ENCODE assay signal across 8 cellular contexts in the genomic region with DNA sequence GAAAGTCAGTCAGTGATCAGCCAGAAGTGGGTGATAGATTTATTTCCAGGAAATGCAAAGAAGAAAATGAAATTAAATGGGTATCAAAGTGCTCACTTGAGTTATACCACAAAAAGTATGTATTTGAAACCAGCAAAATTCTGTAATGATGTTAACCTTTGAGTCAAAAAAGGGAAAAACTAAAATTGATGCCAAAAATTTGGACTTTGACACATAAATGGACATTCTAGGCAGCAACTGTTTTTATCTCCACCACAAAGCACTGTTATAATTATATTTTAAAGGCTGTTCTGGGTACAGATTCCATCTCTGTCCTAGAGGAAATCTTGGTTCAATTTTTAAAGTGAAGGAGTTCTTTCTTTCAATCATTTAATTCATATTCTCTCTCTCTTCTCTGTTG. TPM values are rescaled to one million over a fixed set of nuclear protein-coding genes. Genes with fewer than 3 reads are reported as not detected.
"Had no signal": no experiment of that assay in that cellular context is flagged by ENCODE, and none has a peak within 500 bp of the region (broad histone marks: within the 10 kb centered on the region; RNA-seq: fewer than 3 reads in every experiment).

No MANE protein-coding gene starts in this region.

- H3K27ac ChIP-seq: HL-60 had no signal

- H3K9me3 Mint-ChIP-seq: IgD-negative memory B cell had no signal

- H3K4me3 Mint-ChIP-seq: IgD-negative memory B cell had no signal

- DNase-seq: IMR-90, KBM-7, KG1 had no signal

- ATAC-seq: K562 had no signal

- H3K4me1 Mint-ChIP-seq: IgD-negative memory B cell had no signal

- H3K27ac Mint-ChIP-seq: IgD-negative memory B cell had no signal

- FAIRE-seq: HTR-8/SVneo, K562 had no signal

- H3K27me3 Mint-ChIP-seq: IgD-negative memory B cell had no signal

- H3K36me3 Mint-ChIP-seq: IgD-negative memory B cell had no signal

- H3K4me3 ChIP-seq: K562 had no signal

RNA-seq across cellular contexts. Expression of a gene that starts 31.7 kb away (rescaled TPM):
- total RNA-seq: HT-29 had no signal
- polyA plus RNA-seq: IgD-negative memory B cell had no signal
